9 cellular contexts compared by ENCODE assay signal in genomic region chr1:145872421-145872891, GRCh38. TPM values are rescaled to one million over a fixed set of nuclear protein-coding genes. Genes with fewer than 3 reads are reported as not detected.
DNase-seq lines count a peak whose midpoint lies in the region; ATAC-seq and TF ChIP-seq lines count a peak whose summit lies in the region.
"Had no signal": no experiment of that assay in that cellular context is flagged by ENCODE, and none has a peak within 500 bp of the region (broad histone marks: within the 10 kb centered on the region; RNA-seq: fewer than 3 reads in every experiment).

No MANE protein-coding gene starts in this region.

- no peak for TF ChIP-seq CTCF in mesothelial cell of epicardium (IDR thresholded peaks at IDR 0.05; ENCODE audit: unreplicated experiment)
- no peak for TF ChIP-seq CTCF in tibial nerve (IDR thresholded peaks at IDR 0.05)

- TF ChIP-seq EP300 in tibial nerve (IDR thresholded peaks at IDR 0.05) = no peak

- H3K27me3 Mint-ChIP-seq in activated CD4-positive, alpha-beta T cell treated with anti-CD3 and anti-CD28 coated beads, Interleukin-2, amount 10 ng/mL, durations not matched to agents 24 days and 14 days = peaks cover 42% of the 10 kb centered on the region
- H3K27me3 Mint-ChIP-seq in mesothelial cell of epicardium (ENCODE audit: low read depth) = peaks cover 56% of the 10 kb centered on the region

- TF ChIP-seq POLR2A in tibial nerve (IDR thresholded peaks at IDR 0.05) = no peak

- H3K27ac ChIP-seq in ectodermal cell (ENCODE audit: insufficient read depth, low read depth, low read length, poor library complexity, severe bottlenecking) (no peak overlapping the region), tibial nerve (peak overlapping the region in 3 of 4 donors; percentile 74 to 89 (median 87))

- H3K4me3 ChIP-seq in ectodermal cell (ENCODE audit: insufficient read depth, low read depth, low read length) (peak overlapping the region; percentile 33), tibial nerve (peak overlapping the region; percentile 35 to 56 (median 45))

- DNase-seq in activated CD4-positive, alpha-beta T cell treated with anti-CD3 and anti-CD28 coated beads, Interleukin-2, amount 10 ng/mL, durations not matched to agents 24 days and 14 days = no peak
- DNase-seq in activated CD4-positive, alpha-beta T cell treated with anti-CD3 and anti-CD28 coated beads for 1 hour = no peak
- DNase-seq in mesothelial cell of epicardium (ENCODE audit: low spot score in 2 of 2, unreplicated experiment in 2 of 2) (no peak), tibial nerve (ENCODE audit: low spot score in 2 of 2) (peak; percentile 35 to 40), AG08396 (ENCODE audit: low spot score) (no peak)

- H3K9me3 ChIP-seq in ectodermal cell (ENCODE audit: control insufficient read depth, low read length) (no peaks in the 10 kb centered on the region), tibial nerve (no peaks in the 10 kb centered on the region)

- H3K27me3 ChIP-seq in ectodermal cell (ENCODE audit: control insufficient read depth, insufficient read depth, low read length, poor library complexity, severe bottlenecking) (peaks cover 14% of the 10 kb centered on the region), tibial nerve (no peaks in the 10 kb centered on the region)

- ATAC-seq in GM19324 (IDR thresholded peaks at IDR 0.05; ENCODE audit: low FRiP score, unreplicated experiment) = no peak
- no peak for ATAC-seq in HG02588 (IDR thresholded peaks at IDR 0.05; ENCODE audit: unreplicated experiment)

- H3K27ac Mint-ChIP-seq in activated CD4-positive, alpha-beta T cell treated with anti-CD3 and anti-CD28 coated beads, Interleukin-2, amount 10 ng/mL, durations not matched to agents 24 days and 14 days = peak overlapping the region; percentile 80
- no peak overlapping the region for H3K27ac Mint-ChIP-seq in mesothelial cell of epicardium

- peaks cover 14% of the 10 kb centered on the region for H3K4me1 Mint-ChIP-seq in activated CD4-positive, alpha-beta T cell treated with anti-CD3 and anti-CD28 coated beads, Interleukin-2, amount 10 ng/mL, durations not matched to agents 24 days and 14 days
- peaks cover 15% of the 10 kb centered on the region for H3K4me1 Mint-ChIP-seq in mesothelial cell of epicardium

- WGBS in ectodermal cell, 2 experiments = 57 to 58% methylated on average over 19 of the region's 19 CpGs
- WGBS in tibial nerve, 2 donors = 40 to 65% methylated on average over 13 to 19 of the region's 19 CpGs

- peak overlapping the region; percentile 87 for H3K4me3 Mint-ChIP-seq in activated CD4-positive, alpha-beta T cell treated with anti-CD3 and anti-CD28 coated beads, Interleukin-2, amount 10 ng/mL, durations not matched to agents 24 days and 14 days
- peak overlapping the region; percentile 55 for H3K4me3 Mint-ChIP-seq in mesothelial cell of epicardium

- no peaks in the 10 kb centered on the region for H3K9me3 Mint-ChIP-seq in activated CD4-positive, alpha-beta T cell treated with anti-CD3 and anti-CD28 coated beads, Interleukin-2, amount 10 ng/mL, durations not matched to agents 24 days and 14 days
- H3K9me3 Mint-ChIP-seq in mesothelial cell of epicardium = no peaks in the 10 kb centered on the region

- no peaks in the 10 kb centered on the region for H3K36me3 Mint-ChIP-seq in activated CD4-positive, alpha-beta T cell treated with anti-CD3 and anti-CD28 coated beads, Interleukin-2, amount 10 ng/mL, durations not matched to agents 24 days and 14 days (ENCODE audit: low read depth)
- no peaks in the 10 kb centered on the region for H3K36me3 Mint-ChIP-seq in mesothelial cell of epicardium

- intact Hi-C loops in activated CD4-positive, alpha-beta T cell treated with anti-CD3 and anti-CD28 coated beads, Interleukin-2, amount 10 ng/mL, durations not matched to agents 24 days and 14 days (cut with micrococcal nuclease) = loop anchor here (1.0 to 5.0 kb wide), 3 partner anchors 13 to 85 kb away; partner anchors contain the start of genes ANKRD35, LIX1L and PIAS3

- H3K4me1 ChIP-seq in ectodermal cell (ENCODE audit: control insufficient read depth, insufficient read depth, low read length) (peaks cover 6% of the 10 kb centered on the region), tibial nerve (peaks cover 0 to 34% (median 0%) of the 10 kb centered on the region in 4 donors)

- H3K36me3 ChIP-seq in ectodermal cell (ENCODE audit: control insufficient read depth, insufficient read depth, low read length) = no peaks in the 10 kb centered on the region
- H3K36me3 ChIP-seq in tibial nerve = no peaks in the 10 kb centered on the region

RNA-seq across cellular contexts. Expression of gene ANKRD35, which starts 13.2 kb away (rescaled TPM):
- total RNA-seq in activated CD4-positive, alpha-beta T cell treated with anti-CD3 and anti-CD28 coated beads, Interleukin-2, amount 10 ng/mL, durations not matched to agents 24 days and 14 days = 0.40 TPM in 2 replicates
- polyA plus RNA-seq in ectodermal cell (2013, experiment 1 of 4) = 3.4 TPM
- 2.5 TPM for polyA plus RNA-seq in ectodermal cell (2013, experiment 2 of 4)
- 1.9 TPM for polyA plus RNA-seq in ectodermal cell (2013, experiment 3 of 4)
- polyA plus RNA-seq in ectodermal cell (2013, experiment 4 of 4) = 1.8 TPM
- total RNA-seq in mesothelial cell of epicardium (0.40 to 0.61 TPM (median 0.58 TPM) in 3 replicates), tibial nerve (10 to 100 TPM in 1 of 4 donors, 1 to 10 TPM in 3; 2.7 to 11.2 (median 6.3) TPM)
- total RNA-seq: A673 had no signal

RNA-seq across cellular contexts. Expression of gene PIAS3, which starts 13.6 kb away (rescaled TPM):
- 19.1 and 20.2 TPM in 2 replicates for total RNA-seq in activated CD4-positive, alpha-beta T cell treated with anti-CD3 and anti-CD28 coated beads, Interleukin-2, amount 10 ng/mL, durations not matched to agents 24 days and 14 days
- 66.7 TPM for polyA plus RNA-seq in ectodermal cell (2013, experiment 1 of 4)
- polyA plus RNA-seq in ectodermal cell (2013, experiment 2 of 4) = 65.8 TPM
- 57.5 TPM for polyA plus RNA-seq in ectodermal cell (2013, experiment 3 of 4)
- polyA plus RNA-seq in ectodermal cell (2013, experiment 4 of 4) = 64.4 TPM
- 57.6 to 62.6 TPM (median 62.0 TPM) in 3 replicates for total RNA-seq in mesothelial cell of epicardium
- total RNA-seq in tibial nerve = 10 to 100 TPM; 25.5 to 29.1 (median 26.3) TPM

RNA-seq across cellular contexts. Expression of gene NUDT17, which starts 27.0 kb away (rescaled TPM):
- 2.5 and 3.4 TPM in 2 replicates for total RNA-seq in activated CD4-positive, alpha-beta T cell treated with anti-CD3 and anti-CD28 coated beads, Interleukin-2, amount 10 ng/mL, durations not matched to agents 24 days and 14 days
- polyA plus RNA-seq in ectodermal cell (2013, experiment 1 of 4) = 4.8 TPM
- polyA plus RNA-seq in ectodermal cell (2013, experiment 2 of 4) = 6.3 TPM
- 4.4 TPM for polyA plus RNA-seq in ectodermal cell (2013, experiment 3 of 4)
- polyA plus RNA-seq in ectodermal cell (2013, experiment 4 of 4) = 6.2 TPM
- total RNA-seq in mesothelial cell of epicardium = 4.7 to 5.4 TPM (median 5.3 TPM) in 3 replicates
- total RNA-seq in tibial nerve = 1 to 10 TPM; 2.7 to 8.4 (median 4.5) TPM

RNA-seq across cellular contexts. Expression of gene ITGA10, which starts 37.4 kb away (rescaled TPM):
- total RNA-seq in activated CD4-positive, alpha-beta T cell treated with anti-CD3 and anti-CD28 coated beads, Interleukin-2, amount 10 ng/mL, durations not matched to agents 24 days and 14 days = 1.7 and 2.4 TPM in 2 replicates
- 0.11 TPM for polyA plus RNA-seq in ectodermal cell (2013, experiment 1 of 4)
- 0.32 TPM for polyA plus RNA-seq in ectodermal cell (2013, experiment 2 of 4)
- 0.11 TPM for polyA plus RNA-seq in ectodermal cell (2013, experiment 3 of 4)
- polyA plus RNA-seq in ectodermal cell (2013, experiment 4 of 4) = 0.24 TPM
- total RNA-seq in mesothelial cell of epicardium (0.38 to 0.60 TPM (median 0.59 TPM) in 3 replicates), tibial nerve (10 to 100 TPM; 29.4 to 42.9 (median 39.4) TPM)

RNA-seq across cellular contexts. Expression of gene PEX11B, which starts 46.1 kb away (rescaled TPM):
- total RNA-seq in activated CD4-positive, alpha-beta T cell treated with anti-CD3 and anti-CD28 coated beads, Interleukin-2, amount 10 ng/mL, durations not matched to agents 24 days and 14 days = 31.7 and 32.2 TPM in 2 replicates
- polyA plus RNA-seq in ectodermal cell (2013, experiment 1 of 4) = 16.3 TPM
- polyA plus RNA-seq in ectodermal cell (2013, experiment 2 of 4) = 18.6 TPM
- polyA plus RNA-seq in ectodermal cell (2013, experiment 3 of 4) = 19.3 TPM
- polyA plus RNA-seq in ectodermal cell (2013, experiment 4 of 4) = 17.9 TPM
- 26.8 to 27.2 TPM (median 26.9 TPM) in 3 replicates for total RNA-seq in mesothelial cell of epicardium
- 10 to 100 TPM; 27.9 to 35.2 (median 30.8) TPM for total RNA-seq in tibial nerve

Comparison
In these comparisons a context has a peak if more than half of its experiments do, and no peak if none do; other contexts are left out.
1. DNase-seq: peak in tibial nerve (2 of 2); none in activated CD4-positive, alpha-beta T cell treated with anti-CD3 and anti-CD28 coated beads, Interleukin-2, amount 10 ng/mL, durations not matched to agents 24 days and 14 days (single experiment), activated CD4-positive, alpha-beta T cell treated with anti-CD3 and anti-CD28 coated beads for 1 hour (single experiment), mesothelial cell of epicardium (0 of 2) and AG08396 (single experiment).